In the genomic region with DNA sequence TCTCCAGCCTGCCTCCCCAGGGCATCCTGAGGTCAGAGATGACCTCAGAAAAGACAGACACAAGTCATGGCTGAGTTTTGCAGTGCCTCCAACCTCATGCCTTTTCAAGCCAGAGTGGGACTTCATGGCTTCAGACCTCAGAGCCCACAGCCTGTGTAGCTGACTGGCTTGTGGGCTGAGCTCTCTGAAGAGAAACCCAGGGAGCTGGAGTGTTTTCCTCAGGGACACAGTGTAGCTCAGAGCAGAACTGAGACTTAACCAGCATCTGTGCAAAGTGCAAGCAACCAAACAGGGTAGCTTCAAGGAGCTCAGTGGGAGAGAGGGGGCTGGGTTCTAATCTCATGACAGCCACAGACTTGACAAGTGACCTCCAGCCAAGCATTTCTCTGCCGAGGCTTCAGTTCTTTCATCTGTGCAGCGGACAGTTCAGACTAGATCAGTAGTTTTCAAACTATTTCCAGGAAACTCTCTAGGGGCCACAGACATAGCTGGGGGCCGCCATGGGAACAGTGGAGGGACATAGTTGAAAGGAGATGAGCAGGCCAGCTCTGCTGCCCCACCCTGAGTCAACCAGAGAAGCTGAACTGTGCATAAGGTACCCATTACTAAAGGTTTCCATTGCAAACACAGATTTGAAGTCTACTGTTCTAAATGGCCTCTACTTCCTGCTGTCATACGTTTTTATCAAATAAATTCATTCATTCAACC, we compare ENCODE assay signal across 14 cellular contexts.
DNase-seq lines count a peak whose midpoint lies in the region; ATAC-seq and TF ChIP-seq lines count a peak whose summit lies in the region.
"Had no signal": no experiment of that assay in that cellular context is flagged by ENCODE, and none has a peak within 500 bp of the region (broad histone marks: within the 10 kb centered on the region; RNA-seq: fewer than 3 reads in every experiment).

No MANE protein-coding gene starts in this region.

- peak overlapping the region; percentile 77 to 87 for H3K27ac Mint-ChIP-seq in effector memory CD8-positive, alpha-beta T cell

- H3K27me3 ChIP-seq in BLaER1 treated with 17β-estradiol and CSF1 and Interleukin-3, amounts not matched to agents 10 nM and 100 nM, result peaks cover 0 to 15% (median 4%) of the 10 kb centered on the region in 11 experiments; a peak in 11 of 22 replicates
- H3K27me3 ChIP-seq: SJCRH30 had no signal

- peak; percentile 50 for ATAC-seq in GM18907 (IDR thresholded peaks at IDR 0.05; ENCODE audit: unreplicated experiment)
- ATAC-seq in HG03175 (IDR thresholded peaks at IDR 0.05; ENCODE audit: unreplicated experiment), result peak; percentile 32
- ATAC-seq in effector memory CD8-positive, alpha-beta T cell (replicated peaks), result no peak
- no peak for ATAC-seq in omental fat pad (ENCODE audit: low FRiP score)

- H3K9me3 ChIP-seq in BLaER1 treated with 17β-estradiol and CSF1 and Interleukin-3, amounts not matched to agents 10 nM and 100 nM (replicated peaks in 1 of 11), result 0 out of 22 replicates have a peak, but pooled peaks cover 0 to 2% (median 0%) of the 10 kb centered on the region in 11 experiments
- H3K9me3 ChIP-seq: prostate gland, SJCRH30 had no signal

- peaks cover 0 to 91% (median 29%) of the 10 kb centered on the region in 11 experiments; a peak in 15 of 22 replicates for H3K36me3 ChIP-seq in BLaER1 treated with 17β-estradiol and CSF1 and Interleukin-3, amounts not matched to agents 10 nM and 100 nM
- H3K36me3 ChIP-seq: prostate gland, SJCRH30, WERI-Rb-1 had no signal

- TF ChIP-seq CTCF in omental fat pad (IDR thresholded peaks at IDR 0.05), result no peak

- H3K4me3 Mint-ChIP-seq in effector memory CD8-positive, alpha-beta T cell, result no peak overlapping the region

- peaks cover 40% of the 10 kb centered on the region for H3K36me3 Mint-ChIP-seq in effector memory CD8-positive, alpha-beta T cell (ENCODE audit: insufficient read depth)

- H3K27me3 Mint-ChIP-seq in effector memory CD8-positive, alpha-beta T cell, result no peaks in the 10 kb centered on the region

- peaks cover 0 to 83% (median 26%) of the 10 kb centered on the region in 11 experiments; a peak in 13 of 22 replicates for H4K20me1 ChIP-seq in BLaER1 treated with 17β-estradiol and CSF1 and Interleukin-3, amounts not matched to agents 10 nM and 100 nM

- H3K4me2 ChIP-seq in BLaER1 treated with 17β-estradiol and CSF1 and Interleukin-3, amounts not matched to agents 10 nM and 100 nM, result peak overlapping the region; percentile 59 to 100 (median 88)

- DNase-seq in effector memory CD8-positive, alpha-beta T cell, result no peak
- DNase-seq in omental fat pad (ENCODE audit: low spot score), result no peak
- DNase-seq in NCI-H1092 (lab: John Stamatoyannopoulos, UW), result no peak
- no peak for DNase-seq in NCI-H446 treated with DMSO at 0.1 percent for 48 hours (lab: John Stamatoyannopoulos, UW)
- no peak for DNase-seq in AG08396 (ENCODE audit: low spot score)
- DNase-seq: activated naive CD4-positive, alpha-beta T cell treated with Interleukin-2 at 50 U/mL for 16 hours; mammary epithelial cell; NCI-H1694 treated with DMSO at 0.1 percent for 48 hours; SJCRH30; WERI-Rb-1 had no signal

- no peaks in the 10 kb centered on the region for H3K9me3 Mint-ChIP-seq in effector memory CD8-positive, alpha-beta T cell

- peaks cover 34 to 38% of the 10 kb centered on the region in 2 donors for H3K4me1 Mint-ChIP-seq in effector memory CD8-positive, alpha-beta T cell (ENCODE audit: low read depth in 2 of 2)

- H3K27ac ChIP-seq in BLaER1 treated with 17β-estradiol and CSF1 and Interleukin-3, amounts not matched to agents 10 nM and 100 nM, result peak overlapping the region; percentile 4 to 99 (median 64); a peak in 17 of 22 replicates
- H3K27ac ChIP-seq: prostate gland, SJCRH30, WERI-Rb-1 had no signal

- H3K4me3 ChIP-seq in BLaER1 treated with 17β-estradiol and CSF1 and Interleukin-3, amounts not matched to agents 10 nM and 100 nM, result 0 out of 20 replicates have a peak overlapping the region, but pooled peaks of 1 of the 10 experiments have one; percentile 5
- H3K4me3 ChIP-seq: prostate gland, SJCRH30 had no signal

- peak overlapping the region in 10 of 11 experiments; percentile 9 to 61 (median 47); a peak in 16 of 22 replicates for H3K9ac ChIP-seq in BLaER1 treated with 17β-estradiol and CSF1 and Interleukin-3, amounts not matched to agents 10 nM and 100 nM

- peaks cover 73 to 99% (median 76%) of the 10 kb centered on the region in 10 experiments for H3K4me1 ChIP-seq in BLaER1 treated with 17β-estradiol and CSF1 and Interleukin-3, amounts not matched to agents 10 nM and 100 nM
- H3K4me1 ChIP-seq: prostate gland, SJCRH30 had no signal

Comparison
In these comparisons a context has a peak if more than half of its experiments do, and no peak if none do; other contexts are left out.
1. ATAC-seq: peak in GM18907 (single experiment) and HG03175 (single experiment); none in effector memory CD8-positive, alpha-beta T cell (single experiment) and omental fat pad (single experiment).